Comparison of ENCODE assay signal across 12 cellular contexts in the genomic region with DNA sequence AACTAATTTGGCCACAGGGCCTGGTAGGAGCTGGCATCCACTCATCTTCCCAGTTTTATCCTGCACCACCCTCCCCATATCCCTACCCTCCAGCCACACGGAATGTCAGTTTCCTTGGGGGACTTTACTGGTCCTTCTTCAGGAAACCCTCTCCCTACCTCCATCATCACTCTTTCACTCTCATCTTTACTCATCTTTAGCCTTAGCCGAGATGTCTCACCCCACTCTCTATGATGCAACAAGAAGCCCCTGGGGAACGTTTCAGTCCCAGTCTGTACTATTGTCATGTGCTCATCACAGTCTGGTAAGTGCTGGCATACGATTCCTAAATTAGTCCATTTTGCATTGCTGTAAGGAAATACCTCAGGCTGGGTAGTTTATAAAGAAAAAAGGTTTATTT.
DNase-seq lines count a peak whose midpoint lies in the region; ATAC-seq lines count a peak whose summit lies in the region.
"Had no signal": no experiment of that assay in that cellular context is flagged by ENCODE, and none has a peak within 500 bp of the region (broad histone marks: within the 10 kb centered on the region; RNA-seq: fewer than 3 reads in every experiment).

No MANE protein-coding gene starts in this region.

- ATAC-seq in GM18499 (IDR thresholded peaks at IDR 0.05; ENCODE audit: insufficient read depth, unreplicated experiment) (peak; percentile 74), GM19395 (IDR thresholded peaks at IDR 0.05; ENCODE audit: unreplicated experiment) (peak; percentile 82), HG02763 (IDR thresholded peaks at IDR 0.05; ENCODE audit: unreplicated experiment) (peak; percentile 64), HG03565 (IDR thresholded peaks at IDR 0.05; ENCODE audit: unreplicated experiment) (peak; percentile 84)
- ATAC-seq: esophagus mucosa, K562 had no signal

- DNase-seq in cerebellar nuclear complex (lab: John Stamatoyannopoulos, UW) (no peak), NCI-H1436 (lab: John Stamatoyannopoulos, UW) (no peak), NCI-H2029 treated with DMSO at 0.1 percent for 48 hours (lab: John Stamatoyannopoulos, UW) (no peak), OCI-M1 (lab: John Stamatoyannopoulos, UW) (no peak)
- DNase-seq: midbrain, tibial artery had no signal
